ENCODE assay signal across 8 cellular contexts in genomic region chr4:2842667-2843022, GRCh38. TPM values are rescaled to one million over a fixed set of nuclear protein-coding genes. Genes with fewer than 3 reads are reported as not detected.
DNase-seq lines count a peak whose midpoint lies in the region; ATAC-seq, FAIRE-seq and TF ChIP-seq lines count a peak whose summit lies in the region.

No MANE protein-coding gene starts in this region.

- H3K4me1 ChIP-seq in GM12878 (ENCODE audit: control insufficient read depth, insufficient read depth, low read length) = peaks cover 23% of the 10 kb centered on the region
- peaks cover 7% of the 10 kb centered on the region for H3K4me1 ChIP-seq in mesodermal cell (ENCODE audit: control insufficient read depth, insufficient read depth, low read length, poor library complexity, severe bottlenecking)

- no peak for ATAC-seq in stimulated activated naive CD8-positive, alpha-beta T cell treated with anti-CD3 and anti-CD28 coated beads, Interleukin-15, Interleukin-2, amounts not matched to agents 100 U/mL and 50 U/mL, for 24 hours
- ATAC-seq in GM12878 (no peak), HG03139 (IDR thresholded peaks at IDR 0.05; ENCODE audit: unreplicated experiment) (no peak)

- in situ Hi-C loops in GM12878 (cut with MboI) = no loop called here

- no peaks in the 10 kb centered on the region for H3K27me3 Mint-ChIP-seq in stimulated activated naive CD8-positive, alpha-beta T cell treated with anti-CD3 and anti-CD28 coated beads, Interleukin-15, Interleukin-2, amounts not matched to agents 100 ng/mL and 50 ng/mL, for 24 hours

- H3K27me3 ChIP-seq in GM12878 (replicated peaks in 1 of 2; ENCODE audit: control insufficient read depth in 2 of 2, insufficient read depth in 2 of 2, low read length in 1 of 2) = no peaks in the 10 kb centered on the region

- H2AFZ ChIP-seq in GM12878 (ENCODE audit: control insufficient read depth, low read depth, low read length) = no peak overlapping the region

- no TSS peak for BruUV-seq in GM12878 (replicated peaks; lab: Mats Ljungman, UMichigan)

- peak overlapping the region; percentile 65 for H3K27ac Mint-ChIP-seq in stimulated activated naive CD8-positive, alpha-beta T cell treated with anti-CD3 and anti-CD28 coated beads, Interleukin-15, Interleukin-2, amounts not matched to agents 100 ng/mL and 50 ng/mL, for 24 hours

- peaks cover 72% of the 10 kb centered on the region for H3K4me1 Mint-ChIP-seq in stimulated activated naive CD8-positive, alpha-beta T cell treated with anti-CD3 and anti-CD28 coated beads, Interleukin-15, Interleukin-2, amounts not matched to agents 100 ng/mL and 50 ng/mL, for 24 hours (ENCODE audit: low read depth)

- RAD21 ChIA-PET in GM12878 (lab: Charles Lee; ENCODE audit: unreplicated experiment) = interaction anchor here (0.7 kb wide), 1 partner anchor 92 kb away, joined by 3 read pairs; no protein-coding TSS in a partner anchor

- intact Hi-C loops in GM12878 (cut with micrococcal nuclease; ENCODE audit: unreplicated experiment) = loop anchor here (5.0 kb wide), 1 partner anchor 120 kb away; the partner anchor contains the start of genes GRK4 and NOP14

- no peak for TF ChIP-seq RAD21 in GM12878 (IDR thresholded peaks at IDR 0.05; ENCODE audit: insufficient read depth, low read depth, low read length)

- no peak for TF ChIP-seq EP300 in GM12878 (IDR thresholded peaks at IDR 0.05; ENCODE audit: borderline replicate concordance in 1 of 2, control insufficient read depth in 1 of 2, low read depth in 2 of 2, low read length in 2 of 2)

- H3K9me3 Mint-ChIP-seq in stimulated activated naive CD8-positive, alpha-beta T cell treated with anti-CD3 and anti-CD28 coated beads, Interleukin-15, Interleukin-2, amounts not matched to agents 100 ng/mL and 50 ng/mL, for 24 hours = peaks cover 4% of the 10 kb centered on the region

- H3K36me3 ChIP-seq in GM12878 (ENCODE audit: control insufficient read depth in 2 of 2, insufficient read depth in 2 of 2, low read length in 1 of 2) (no peaks in the 10 kb centered on the region), mesodermal cell (ENCODE audit: control insufficient read depth, insufficient read depth, low read length) (peaks cover 4% of the 10 kb centered on the region)

- peaks cover 34% of the 10 kb centered on the region for H3K79me2 ChIP-seq in GM12878 (ENCODE audit: control insufficient read depth, insufficient read depth, low read length)

- SMC1A ChIA-PET in GM12878 (lab: Charles Lee; ENCODE audit: uncharacterized antibody, unreplicated experiment) = no interaction called here

- TF ChIP-seq CTCF in GM12878 (IDR thresholded peaks at IDR 0.05 in 2 of 3, conservative IDR thresholded peaks at IDR 0.05 in 1 of 3; ENCODE audit: control insufficient read depth in 2 of 3, extremely low read depth in 1 of 3, insufficient read depth in 1 of 3, low read depth in 3 of 3, low read length in 3 of 3) = no peak

- H3K4me3 ChIP-seq in GM12878 (peak overlapping the region; percentile 81), mesodermal cell (ENCODE audit: extremely low read depth, insufficient read depth, low read length, poor library complexity, severe bottlenecking) (peak overlapping the region; percentile 77)

- H3K4me2 ChIP-seq in GM12878 (ENCODE audit: control insufficient read depth, insufficient read depth) = peak overlapping the region; percentile 95

- WGBS in GM12878 (ENCODE audit: insufficient coverage, insufficient replicate concordance, low lambda C conversion rate, missing lambda C conversion rate) = 20% methylated on average over 5 of the region's 5 CpGs
- 20 to 23% methylated on average over 3 to 5 of the region's 5 CpGs for WGBS in mesodermal cell (ENCODE audit: insufficient coverage in 2 of 2), 2 experiments

- no peak for DNase-seq in stimulated activated naive CD8-positive, alpha-beta T cell treated with anti-CD3 and anti-CD28 coated beads, Interleukin-15, Interleukin-2, amounts not matched to agents 100 U/mL and 50 U/mL, for 24 hours
- DNase-seq in GM12878 (ENCODE audit: low read depth, low spot score) (no peak), frontal cortex (ENCODE audit: low spot score in 2 of 2) (no peak), cerebellar nuclear complex (lab: John Stamatoyannopoulos, UW) (no peak)
- no peak for DNase-seq in stimulated activated CD8-positive, alpha-beta memory T cell treated with anti-CD3 and anti-CD28 coated beads, Interleukin-4, amount 100 ng/mL, for 48 hours

- H3K36me3 Mint-ChIP-seq in stimulated activated naive CD8-positive, alpha-beta T cell treated with anti-CD3 and anti-CD28 coated beads, Interleukin-15, Interleukin-2, amounts not matched to agents 100 ng/mL and 50 ng/mL, for 24 hours (ENCODE audit: low read depth) = peaks cover 16% of the 10 kb centered on the region

- H4K20me1 ChIP-seq in GM12878 (ENCODE audit: control insufficient read depth, insufficient read depth) = no peaks in the 10 kb centered on the region

- CTCF ChIA-PET in GM12878 (lab: Yijun Ruan, JAX) = interaction anchor here (1.5 kb wide), 1 partner anchor 10 kb away, joined by 4 read pairs; no protein-coding TSS in a partner anchor

- H3K9ac ChIP-seq in GM12878 (ENCODE audit: control insufficient read depth, insufficient read depth, low read length) = peak overlapping the region; percentile 82

- FAIRE-seq in GM12878 (lab: Jason Lieb, UNC) = no peak
- no peak for FAIRE-seq in frontal cortex (lab: Jason Lieb, UNC)

- H3K4me3 Mint-ChIP-seq in stimulated activated naive CD8-positive, alpha-beta T cell treated with anti-CD3 and anti-CD28 coated beads, Interleukin-15, Interleukin-2, amounts not matched to agents 100 ng/mL and 50 ng/mL, for 24 hours = peak overlapping the region; percentile 84

- no peak for TF ChIP-seq POLR2A in GM12878 (IDR thresholded peaks at IDR 0.05; ENCODE audit: low read depth, low read length)

- H3K9me3 ChIP-seq in GM12878 (replicated peaks; ENCODE audit: control insufficient read depth, insufficient read depth, low read length) (no peaks in the 10 kb centered on the region), mesodermal cell (ENCODE audit: control insufficient read depth, low read length) (no peaks in the 10 kb centered on the region)

- POLR2A ChIA-PET in GM12878 (lab: Charles Lee) = interaction anchor here (0.6 kb wide), 1 partner anchor 78 kb away, joined by 4 read pairs; no protein-coding TSS in a partner anchor

- H3K27ac ChIP-seq in GM12878 (ENCODE audit: control insufficient read depth, insufficient read depth) = no peak overlapping the region; the same call in 1 of the 2 replicates
- H3K27ac ChIP-seq in mesodermal cell (ENCODE audit: low read depth, low read length, severe bottlenecking) = peak overlapping the region; percentile 71

TF ChIP-seq in GM12878, 131 proteins besides CTCF, POLR2A, EP300 and RAD21 (continues in another document):
- TF ChIP-seq JUNB (IDR thresholded peaks at IDR 0.05) (no peak), ZNF24 (IDR thresholded peaks at IDR 0.05) (no peak), NFXL1 (IDR thresholded peaks at IDR 0.05; ENCODE audit: borderline replicate concordance) (no peak), SRF (IDR thresholded peaks at IDR 0.05; ENCODE audit: low read depth in 2 of 2, low read length in 2 of 2) (no peak), NR2C2 (IDR thresholded peaks at IDR 0.05; ENCODE audit: borderline replicate concordance, control insufficient read depth, insufficient read length, low read depth) (no peak)

RNA-seq across cellular contexts. Expression of gene ADD1, which starts 1.0 kb away (rescaled TPM):
- total RNA-seq in GM12878 (2013; cell fraction: nucleolus; rRNA removed) = 321 and 355 TPM in 2 replicates
- 128 and 136 TPM in 2 replicates for total RNA-seq in GM12878 (2014; rRNA removed)
- total RNA-seq in GM12878 (2014; rRNA removed; fragmentation: Illumina TruSeq; extraction: Trizol) = 65.6 and 70.1 TPM in 2 replicates
- total RNA-seq in GM12878 (2021) = 182 and 183 TPM in 2 replicates
- 61.6 TPM for polyA plus RNA-seq in GM12878 (2011; ENCODE audit: low read depth)
- polyA plus RNA-seq in GM12878 (2011; rRNA removed) = 75.4 and 93.5 TPM in 2 replicates
- 103 and 152 TPM in 2 replicates for polyA plus RNA-seq in GM12878 (2011; cell fraction: cytosol; rRNA removed)
- 199 and 226 TPM in 2 replicates for polyA plus RNA-seq in GM12878 (2011; cell fraction: nucleus; rRNA removed)
- polyA plus RNA-seq in GM12878 (2012) = 119 and 148 TPM in 2 replicates
- polyA plus RNA-seq in GM12878 (2014; fragmentation: Illumina TruSeq; extraction: Trizol) = 97.2 and 107 TPM in 2 replicates
- polyA plus RNA-seq in GM12878 (2014; fragmentation: Nextera tagmentation; extraction: Ambion mirVana) = 10 to 100 TPM; 21.6 to 50.2 TPM
- 113 and 126 TPM in 2 replicates for polyA plus RNA-seq in GM12878 (2014; rRNA removed)
- 100 to 1,000 TPM; 113 to 116 TPM for polyA plus RNA-seq in GM12878 (2016; fragmentation: Nextera tagmentation; extraction: Ambion mirVana)
- polyA minus RNA-seq in GM12878 (2011; rRNA and poly(A)+ RNA removed) = 79.6 and 95.6 TPM in 2 replicates
- polyA minus RNA-seq in GM12878 (2011; cell fraction: cytosol; rRNA and poly(A)+ RNA removed) = 36.4 and 43.2 TPM in 2 replicates
- 57.1 and 78.0 TPM in 2 replicates for polyA minus RNA-seq in GM12878 (2011; cell fraction: nucleus; rRNA and poly(A)+ RNA removed)
- 224 TPM for polyA plus RNA-seq in mesodermal cell (2013, experiment 1 of 2)
- 206 TPM for polyA plus RNA-seq in mesodermal cell (2013, experiment 2 of 2)
- total RNA-seq in frontal cortex = 178 TPM

RNA-seq across cellular contexts. Expression of gene SH3BP2, which starts 49.8 kb away (rescaled TPM):
- 275 and 349 TPM in 2 replicates for total RNA-seq in GM12878 (2013; cell fraction: nucleolus; rRNA removed)
- 35.5 and 40.9 TPM in 2 replicates for total RNA-seq in GM12878 (2014; rRNA removed)
- total RNA-seq in GM12878 (2014; rRNA removed; fragmentation: Illumina TruSeq; extraction: Trizol) = 17.5 and 19.0 TPM in 2 replicates
- total RNA-seq in GM12878 (2021) = 51.1 and 61.8 TPM in 2 replicates
- 9.0 TPM for polyA plus RNA-seq in GM12878 (2011; ENCODE audit: low read depth)
- polyA plus RNA-seq in GM12878 (2011; rRNA removed) = 18.0 and 37.1 TPM in 2 replicates
- 35.7 and 42.6 TPM in 2 replicates for polyA plus RNA-seq in GM12878 (2011; cell fraction: cytosol; rRNA removed)
- 270 and 290 TPM in 2 replicates for polyA plus RNA-seq in GM12878 (2011; cell fraction: nucleus; rRNA removed)
- 30.0 and 35.3 TPM in 2 replicates for polyA plus RNA-seq in GM12878 (2012)
- 7.8 and 18.3 TPM in 2 replicates for polyA plus RNA-seq in GM12878 (2014; fragmentation: Illumina TruSeq; extraction: Trizol)
- 1 to 10 TPM; 1.1 TPM for polyA plus RNA-seq in GM12878 (2014; fragmentation: Nextera tagmentation; extraction: Ambion mirVana)
- polyA plus RNA-seq in GM12878 (2014; rRNA removed) = 54.7 and 57.8 TPM in 2 replicates
- polyA plus RNA-seq in GM12878 (2016; fragmentation: Nextera tagmentation; extraction: Ambion mirVana) = 10 to 100 TPM; 23.0 to 24.8 TPM
- polyA minus RNA-seq in GM12878 (2011; rRNA and poly(A)+ RNA removed) = 72.7 and 138 TPM in 2 replicates
- polyA minus RNA-seq in GM12878 (2011; cell fraction: cytosol; rRNA and poly(A)+ RNA removed) = 8.9 and 18.7 TPM in 2 replicates
- polyA minus RNA-seq in GM12878 (2011; cell fraction: nucleus; rRNA and poly(A)+ RNA removed) = 47.3 and 86.5 TPM in 2 replicates
- polyA plus RNA-seq in mesodermal cell (2013, experiment 1 of 2) = 26.8 TPM
- polyA plus RNA-seq in mesodermal cell (2013, experiment 2 of 2) = 19.3 TPM
- 19.6 TPM for total RNA-seq in frontal cortex
